15 cellular contexts compared by ENCODE assay signal in genomic region chr14:30779210-30779609, GRCh38.
DNase-seq lines count a peak whose midpoint lies in the region; ATAC-seq, FAIRE-seq and TF ChIP-seq lines count a peak whose summit lies in the region.
"Had no signal": no experiment of that assay in that cellular context is flagged by ENCODE, and none has a peak within 500 bp of the region (broad histone marks: within the 10 kb centered on the region; RNA-seq: fewer than 3 reads in every experiment).

No MANE protein-coding gene starts in this region.

- TF ChIP-seq CTCF in AG04449 (IDR thresholded peaks at IDR 0.05; ENCODE audit: insufficient read depth, low read length, missing control alignments): no peak
- TF ChIP-seq CTCF in bronchial epithelial cell (IDR thresholded peaks at IDR 0.05; ENCODE audit: insufficient read depth, low read length, severe bottlenecking): no peak

- intact Hi-C loops in posterior vena cava (cut with DNase I): no loop called here

- CTCF ChIA-PET in AG04449 (lab: Yijun Ruan, JAX): no interaction called here

- H3K36me3 Mint-ChIP-seq in activated T-cell treated with anti-CD3 and anti-CD28 coated beads, Interleukin-2, amount 50 U/mL, for 4 hours (ENCODE audit: insufficient read depth): no peaks in the 10 kb centered on the region
- H3K36me3 Mint-ChIP-seq: type B pancreatic cell had no signal

- peaks cover 4% of the 10 kb centered on the region for H3K27me3 Mint-ChIP-seq in activated T-cell treated with anti-CD3 and anti-CD28 coated beads, Interleukin-2, amount 50 U/mL, for 4 hours (ENCODE audit: low read depth)
- H3K27me3 Mint-ChIP-seq: type B pancreatic cell had no signal

- H3K4me1 Mint-ChIP-seq in activated T-cell treated with anti-CD3 and anti-CD28 coated beads, Interleukin-2, amount 50 U/mL, for 4 hours (ENCODE audit: low read depth): no peaks in the 10 kb centered on the region
- H3K4me1 Mint-ChIP-seq: activated CD4-positive, alpha-beta T cell treated with anti-CD3 and anti-CD28 coated beads, Interleukin-2, amount 10 ng/mL, durations not matched to agents 7 days and 5 days had no signal

- no peak for FAIRE-seq in bronchial epithelial cell (lab: Jason Lieb, UNC)
- FAIRE-seq: keratinocyte had no signal

- no peak overlapping the region for H3K4me3 Mint-ChIP-seq in activated T-cell treated with anti-CD3 and anti-CD28 coated beads, Interleukin-2, amount 50 U/mL, for 4 hours
- H3K4me3 Mint-ChIP-seq: activated CD4-positive, alpha-beta T cell treated with anti-CD3 and anti-CD28 coated beads, Interleukin-2, amount 10 ng/mL, durations not matched to agents 7 days and 5 days; H9; type B pancreatic cell had no signal

- in situ Hi-C loops in KBM-7 (cut with MboI; ENCODE audit: low pct_unique_long_range_greater_than_20kb, low sequenced_read_pairs): no loop called here

- POLR2A ChIA-PET in AG04449 (lab: Yijun Ruan, JAX): no interaction called here

- no peak overlapping the region for H3K4me3 ChIP-seq in AG04449 (ENCODE audit: low read depth, low read length)
- no peak overlapping the region for H3K4me3 ChIP-seq in bronchial epithelial cell (ENCODE audit: low read depth, low read length)

- no peaks in the 10 kb centered on the region for H3K36me3 ChIP-seq in bronchial epithelial cell (ENCODE audit: control insufficient read depth, insufficient read depth, low read length)

- H3K27me3 ChIP-seq in bronchial epithelial cell (ENCODE audit: control insufficient read depth, insufficient read depth, low read length): no peaks in the 10 kb centered on the region

- peak; percentile 0 for DNase-seq in AG04449 (ENCODE audit: low read depth, low spot score)
- DNase-seq in bronchial epithelial cell (ENCODE audit: low read depth): peak; percentile 51
- no peak for DNase-seq in posterior vena cava (ENCODE audit: low spot score)
- DNase-seq in KBM-7: no peak
- no peak for DNase-seq in NCI-H2029 (lab: John Stamatoyannopoulos, UW)
- no peak for DNase-seq in activated T-cell treated with anti-CD3 and anti-CD28 coated beads, Interleukin-2, amount 50 U/mL, for 4 hours
- DNase-seq: ACHN; activated CD4-positive, alpha-beta T cell treated with anti-CD3 and anti-CD28 coated beads, Interleukin-2, amount 10 ng/mL, durations not matched to agents 7 days and 5 days; H9; NCI-H187; NCI-H524 treated with DMSO at 0.1 percent for 48 hours had no signal

- no peaks in the 10 kb centered on the region for H3K9me3 Mint-ChIP-seq in activated T-cell treated with anti-CD3 and anti-CD28 coated beads, Interleukin-2, amount 50 U/mL, for 4 hours
- H3K9me3 Mint-ChIP-seq: activated CD4-positive, alpha-beta T cell treated with anti-CD3 and anti-CD28 coated beads, Interleukin-2, amount 10 ng/mL, durations not matched to agents 7 days and 5 days; H9; type B pancreatic cell had no signal

- ATAC-seq in GM21515 (IDR thresholded peaks at IDR 0.05; ENCODE audit: unreplicated experiment) (peak; percentile 63), HG03575 (IDR thresholded peaks at IDR 0.05; ENCODE audit: extremely low read depth, insufficient number of reproducible peaks, low FRiP score, unreplicated experiment) (peak; percentile 46)
- ATAC-seq in activated T-cell treated with anti-CD3 and anti-CD28 coated beads, Interleukin-2, amount 50 U/mL, for 4 hours: no peak

Comparison
In these comparisons a context has a peak if more than half of its experiments do, and no peak if none do; other contexts are left out.
1. DNase-seq: peak in AG04449 (single experiment) and bronchial epithelial cell (single experiment); none in posterior vena cava (single experiment), KBM-7 (single experiment), NCI-H2029 (single experiment) and activated T-cell treated with anti-CD3 and anti-CD28 coated beads, Interleukin-2, amount 50 U/mL, for 4 hours (single experiment).
2. ATAC-seq: peak in GM21515 (single experiment) and HG03575 (single experiment); none in activated T-cell treated with anti-CD3 and anti-CD28 coated beads, Interleukin-2, amount 50 U/mL, for 4 hours (0 of 2).